Comparison of ENCODE assay signal across 8 cellular contexts in the genomic region with DNA sequence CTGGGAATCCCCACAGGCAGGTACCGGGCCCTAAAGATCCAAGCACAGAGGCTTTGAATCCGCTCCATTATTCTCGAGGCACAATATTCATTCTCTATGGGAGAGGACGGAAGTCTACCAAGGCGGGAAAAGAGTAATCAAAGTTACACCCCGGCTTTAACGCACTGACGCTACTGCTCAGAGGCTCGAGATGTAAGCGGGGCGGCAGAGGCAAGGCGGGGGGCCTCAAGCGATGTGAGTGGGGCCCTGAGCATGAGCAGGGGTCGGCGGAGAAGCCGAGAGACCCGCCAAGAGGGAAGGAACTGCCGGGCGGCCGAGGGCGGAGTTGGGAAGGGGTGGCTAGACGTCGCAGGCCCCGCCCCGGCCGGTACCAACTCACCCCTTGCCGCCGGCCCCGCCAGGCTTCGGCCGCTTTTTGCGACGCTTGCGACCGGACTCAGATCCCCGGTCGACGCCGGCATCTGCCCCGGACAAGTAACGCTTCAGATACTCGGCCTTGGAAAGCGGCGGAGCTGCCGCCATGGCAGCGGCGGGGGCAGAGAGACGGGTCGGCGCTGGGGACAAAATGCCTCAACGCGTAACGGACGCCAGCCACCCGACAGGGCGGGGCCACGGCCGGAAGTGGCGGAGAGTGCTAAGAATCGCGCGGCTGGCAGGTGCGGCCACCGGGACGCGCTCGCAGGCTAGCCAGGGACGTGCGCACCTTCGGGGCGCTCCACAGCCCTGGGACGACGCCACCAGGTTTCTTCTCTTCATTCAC.
A peak's percentile ranks its signal among the peaks of the same experiment; 100 is the strongest.
DNase-seq lines count a peak whose midpoint lies in the region; ATAC-seq lines count a peak whose summit lies in the region.

A gene with protein sequence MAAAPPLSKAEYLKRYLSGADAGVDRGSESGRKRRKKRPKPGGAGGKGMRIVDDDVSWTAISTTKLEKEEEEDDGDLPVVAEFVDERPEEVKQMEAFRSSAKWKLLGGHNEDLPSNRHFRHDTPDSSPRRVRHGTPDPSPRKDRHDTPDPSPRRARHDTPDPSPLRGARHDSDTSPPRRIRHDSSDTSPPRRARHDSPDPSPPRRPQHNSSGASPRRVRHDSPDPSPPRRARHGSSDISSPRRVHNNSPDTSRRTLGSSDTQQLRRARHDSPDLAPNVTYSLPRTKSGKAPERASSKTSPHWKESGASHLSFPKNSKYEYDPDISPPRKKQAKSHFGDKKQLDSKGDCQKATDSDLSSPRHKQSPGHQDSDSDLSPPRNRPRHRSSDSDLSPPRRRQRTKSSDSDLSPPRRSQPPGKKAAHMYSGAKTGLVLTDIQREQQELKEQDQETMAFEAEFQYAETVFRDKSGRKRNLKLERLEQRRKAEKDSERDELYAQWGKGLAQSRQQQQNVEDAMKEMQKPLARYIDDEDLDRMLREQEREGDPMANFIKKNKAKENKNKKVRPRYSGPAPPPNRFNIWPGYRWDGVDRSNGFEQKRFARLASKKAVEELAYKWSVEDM (minus strand): TSS at position 545 of the 760 bp plus-strand sequence. CDS start 23 bp downstream, at position 522.

- DNase-seq in AML-193 (lab: John Stamatoyannopoulos, UW) (peak; percentile 72 to 73), NCI-H524 treated with DMSO at 0.1 percent for 48 hours (lab: John Stamatoyannopoulos, UW) (peak; percentile 20)
- DNase-seq in activated CD4-positive, alpha-beta T cell treated with anti-CD3 and anti-CD28 coated beads for 4 hours = peak; percentile 91 to 92
- peak; percentile 92 for DNase-seq in stimulated activated CD4-positive, alpha-beta T cell treated with anti-CD3 and anti-CD28 coated beads, Interleukin-1b, Interleukin-23, amount 100 ng/mL, for 48 hours

- H3K27ac ChIP-seq in cingulate gyrus (ENCODE audit: low read depth, low read length) (peak within 1 kb of the TSS; percentile 88), layer of hippocampus (ENCODE audit: low read depth, low read length) (peak within 1 kb of the TSS; percentile 91)

- no peaks in the 10 kb centered on the region for H3K27me3 ChIP-seq in layer of hippocampus (ENCODE audit: control insufficient read depth, insufficient read depth, low read length)

- ATAC-seq in GM19043 (IDR thresholded peaks at IDR 0.05; ENCODE audit: low read depth, unreplicated experiment) (peak; percentile 88), HG03354 (IDR thresholded peaks at IDR 0.05; ENCODE audit: poor library complexity, severe bottlenecking, unreplicated experiment) (peak; percentile 91)

Comparison
In these comparisons a context has a peak if more than half of its experiments do, and no peak if none do; other contexts are left out.
1. Peak in every context shown above with its lines: DNase-seq, ATAC-seq and H3K27ac ChIP-seq.
2. DNase-seq: peak in every context shown above with its lines; median percentile 92 in stimulated activated CD4-positive, alpha-beta T cell treated with anti-CD3 and anti-CD28 coated beads, Interleukin-1b, Interleukin-23, amount 100 ng/mL, for 48 hours; 92 in activated CD4-positive, alpha-beta T cell treated with anti-CD3 and anti-CD28 coated beads for 4 hours; 72 in AML-193; 20 in NCI-H524 treated with DMSO at 0.1 percent for 48 hours.